ENCODE assay signal across 9 cellular contexts in genomic region chr6:108118359-108118724, GRCh38. TPM values are rescaled to one million over a fixed set of nuclear protein-coding genes. Genes with fewer than 3 reads are reported as not detected.
A peak's percentile ranks its signal among the peaks of the same experiment; 100 is the strongest.
DNase-seq lines count a peak whose midpoint lies in the region; ATAC-seq and TF ChIP-seq lines count a peak whose summit lies in the region.
"Had no signal": no experiment of that assay in that cellular context is flagged by ENCODE, and none has a peak within 500 bp of the region (broad histone marks: within the 10 kb centered on the region; RNA-seq: fewer than 3 reads in every experiment).

No MANE protein-coding gene starts in this region.

- no peak for ATAC-seq in activated B cell treated with CpG ODN at 0.5 μM for 24 hours (ENCODE audit: low read depth)
- no peak for ATAC-seq in stimulated activated memory B cell treated with anti-CD40 and anti-IgM and Interleukin-4, amounts not matched to agents 10 μg/mL and 1 μg/mL and 100 μg/mL, for 72 hours
- no peak for ATAC-seq in GM19397 (IDR thresholded peaks at IDR 0.05; ENCODE audit: unreplicated experiment)

- peaks cover 60% of the 10 kb centered on the region for H3K4me1 Mint-ChIP-seq in activated B cell treated with CpG ODN at 0.5 μM for 24 hours
- peaks cover 63% of the 10 kb centered on the region for H3K4me1 Mint-ChIP-seq in stimulated activated memory B cell treated with anti-CD40 and anti-IgM and Interleukin-4, amounts not matched to agents 10 μg/mL and 1 μg/mL and 100 μg/mL, for 72 hours

- POLR2A ChIA-PET in activated B cell treated with CpG ODN at 0.5 μM for 24 hours (lab: Charles Lee) = interaction anchor here (0.6 kb wide), 1 partner anchor 628 kb away, joined by 3 read pairs; no protein-coding TSS in a partner anchor

- peaks cover 1% of the 10 kb centered on the region for H3K36me3 Mint-ChIP-seq in activated B cell treated with CpG ODN at 0.5 μM for 24 hours (ENCODE audit: low read depth)
- H3K36me3 Mint-ChIP-seq in stimulated activated memory B cell treated with anti-CD40 and anti-IgM and Interleukin-4, amounts not matched to agents 10 μg/mL and 1 μg/mL and 100 μg/mL, for 72 hours = no peaks in the 10 kb centered on the region

- no peak overlapping the region for H3K27ac Mint-ChIP-seq in activated B cell treated with CpG ODN at 0.5 μM for 24 hours
- no peak overlapping the region for H3K27ac Mint-ChIP-seq in stimulated activated memory B cell treated with anti-CD40 and anti-IgM and Interleukin-4, amounts not matched to agents 10 μg/mL and 1 μg/mL and 100 μg/mL, for 72 hours

- DNase-seq in NCI-H2171 (lab: John Stamatoyannopoulos, UW) (peak; percentile 29), NCI-H2171 treated with DMSO at 0.1 percent for 48 hours (lab: John Stamatoyannopoulos, UW) (no peak), activated B cell treated with CpG ODN at 0.5 μM for 24 hours (no peak), GM03348 (ENCODE audit: low spot score) (no peak), NCI-H82 treated with DMSO at 0.1 percent for 48 hours (lab: John Stamatoyannopoulos, UW; ENCODE audit: unreplicated experiment) (no peak)
- DNase-seq: cerebellar nuclear complex had no signal

- no peaks in the 10 kb centered on the region for H3K9me3 Mint-ChIP-seq in activated B cell treated with CpG ODN at 0.5 μM for 24 hours
- H3K9me3 Mint-ChIP-seq in stimulated activated memory B cell treated with anti-CD40 and anti-IgM and Interleukin-4, amounts not matched to agents 10 μg/mL and 1 μg/mL and 100 μg/mL, for 72 hours = no peaks in the 10 kb centered on the region

- H3K4me1 ChIP-seq in iPS-20b (ENCODE audit: insufficient read depth, low read length) = peaks cover 13% of the 10 kb centered on the region; the same call in 1 of the 2 replicates

- H3K4me3 Mint-ChIP-seq in activated B cell treated with CpG ODN at 0.5 μM for 24 hours = peak overlapping the region; percentile 91
- peak overlapping the region; percentile 81 for H3K4me3 Mint-ChIP-seq in stimulated activated memory B cell treated with anti-CD40 and anti-IgM and Interleukin-4, amounts not matched to agents 10 μg/mL and 1 μg/mL and 100 μg/mL, for 72 hours

- intact Hi-C loops in activated B cell treated with CpG ODN at 0.5 μM for 24 hours (cut with micrococcal nuclease) = loop anchor here (5.0 kb wide), 2 partner anchors 954 to 1001 kb away; partner anchors contain the start of gene BEND3

- peaks cover 80% of the 10 kb centered on the region for H3K27me3 Mint-ChIP-seq in activated B cell treated with CpG ODN at 0.5 μM for 24 hours
- H3K27me3 Mint-ChIP-seq in stimulated activated memory B cell treated with anti-CD40 and anti-IgM and Interleukin-4, amounts not matched to agents 10 μg/mL and 1 μg/mL and 100 μg/mL, for 72 hours = peaks cover 90% of the 10 kb centered on the region

- H3K36me3 ChIP-seq in iPS-20b (ENCODE audit: insufficient read depth, low read depth, low read length) = no peaks in the 10 kb centered on the region

- peaks cover 100% of the 10 kb centered on the region for H3K27me3 ChIP-seq in iPS-20b (ENCODE audit: insufficient read depth, low read length)

- no peak for TF ChIP-seq CTCF in activated B cell treated with CpG ODN at 0.5 μM for 24 hours (IDR thresholded peaks at IDR 0.05)

- H3K9me3 ChIP-seq in iPS-20b (ENCODE audit: insufficient read depth, low read depth, low read length) = peaks cover 4% of the 10 kb centered on the region; the same call in 1 of the 2 replicates

- no peak overlapping the region for H3K9ac ChIP-seq in iPS-20b (ENCODE audit: low read depth, low read length)

- CTCF ChIA-PET in activated B cell treated with CpG ODN at 0.5 μM for 24 hours (lab: Charles Lee) = no interaction called here

- peak overlapping the region; percentile 60; the same call in 1 of the 2 replicates for H3K4me3 ChIP-seq in iPS-20b (ENCODE audit: low read length)

- no peak overlapping the region for H3K27ac ChIP-seq in iPS-20b (ENCODE audit: low read length)

RNA-seq across cellular contexts. Expression of gene OSTM1, which starts 43.8 kb away (rescaled TPM):
- total RNA-seq in activated B cell treated with CpG ODN at 0.5 μM for 24 hours = 17.6 and 21.4 TPM in 2 replicates

RNA-seq across cellular contexts. Expression of gene NR2E1, which starts 47.5 kb away (rescaled TPM):
- not detected in 2 replicates for total RNA-seq in activated B cell treated with CpG ODN at 0.5 μM for 24 hours
